ENCODE assay signal across 20 cellular contexts in genomic region chr6:12134991-12135390, GRCh38.
A peak's percentile ranks its signal among the peaks of the same experiment; 100 is the strongest.
DNase-seq lines count a peak whose midpoint lies in the region; ATAC-seq, FAIRE-seq and TF ChIP-seq lines count a peak whose summit lies in the region.
"Had no signal": no experiment of that assay in that cellular context is flagged by ENCODE, and none has a peak within 500 bp of the region (broad histone marks: within the 10 kb centered on the region; RNA-seq: fewer than 3 reads in every experiment).

No MANE protein-coding gene starts in this region.

- peak overlapping the region; percentile 57 for H3K27ac Mint-ChIP-seq in activated T-cell treated with anti-CD3 and anti-CD28 coated beads, Interleukin-2, amount 50 U/mL, for 72 hours
- H3K27ac Mint-ChIP-seq in chondrocyte (ENCODE audit: unreplicated experiment), result peak overlapping the region; percentile 34
- peak overlapping the region; percentile 42 for H3K27ac Mint-ChIP-seq in stimulated activated memory B cell treated with anti-CD40 and anti-IgM and Interleukin-4, amounts not matched to agents 10 μg/mL and 1 μg/mL and 100 μg/mL, for 72 hours
- H3K27ac Mint-ChIP-seq: B cell; CD8-positive, alpha-beta T cell had no signal

- FAIRE-seq in GM19239 (lab: Jason Lieb, UNC), result no peak
- FAIRE-seq: A204.1, D721Med, GM12878 had no signal

- no peaks in the 10 kb centered on the region for H3K27me3 Mint-ChIP-seq in activated T-cell treated with anti-CD3 and anti-CD28 coated beads, Interleukin-2, amount 50 U/mL, for 72 hours (ENCODE audit: low read depth)
- no peaks in the 10 kb centered on the region for H3K27me3 Mint-ChIP-seq in chondrocyte (ENCODE audit: low read depth)
- no peaks in the 10 kb centered on the region for H3K27me3 Mint-ChIP-seq in stimulated activated memory B cell treated with anti-CD40 and anti-IgM and Interleukin-4, amounts not matched to agents 10 μg/mL and 1 μg/mL and 100 μg/mL, for 72 hours
- H3K27me3 Mint-ChIP-seq: B cell; CD4-positive, CD25-positive, alpha-beta regulatory T cell had no signal

- H3K4me1 Mint-ChIP-seq in activated T-cell treated with anti-CD3 and anti-CD28 coated beads, Interleukin-2, amount 50 U/mL, for 72 hours (ENCODE audit: low read depth), result peaks cover 32% of the 10 kb centered on the region
- peaks cover 40% of the 10 kb centered on the region for H3K4me1 Mint-ChIP-seq in chondrocyte (ENCODE audit: low read depth)
- peaks cover 12% of the 10 kb centered on the region for H3K4me1 Mint-ChIP-seq in stimulated activated memory B cell treated with anti-CD40 and anti-IgM and Interleukin-4, amounts not matched to agents 10 μg/mL and 1 μg/mL and 100 μg/mL, for 72 hours

- no peak for ATAC-seq in activated T-cell treated with anti-CD3 and anti-CD28 coated beads, Interleukin-2, amount 50 U/mL, for 72 hours (replicated peaks in 1 of 2)
- no peak for ATAC-seq in stimulated activated memory B cell treated with anti-CD40 and anti-IgM and Interleukin-4, amounts not matched to agents 10 μg/mL and 1 μg/mL and 100 μg/mL, for 72 hours
- ATAC-seq: CD8-positive, alpha-beta T cell; GM12878 had no signal

- TF ChIP-seq CTCF in chondrocyte (IDR thresholded peaks at IDR 0.05), result no peak

- H3K4me3 Mint-ChIP-seq in activated T-cell treated with anti-CD3 and anti-CD28 coated beads, Interleukin-2, amount 50 U/mL, for 72 hours, result no peak overlapping the region
- no peak overlapping the region for H3K4me3 Mint-ChIP-seq in chondrocyte (ENCODE audit: unreplicated experiment)
- no peak overlapping the region for H3K4me3 Mint-ChIP-seq in stimulated activated memory B cell treated with anti-CD40 and anti-IgM and Interleukin-4, amounts not matched to agents 10 μg/mL and 1 μg/mL and 100 μg/mL, for 72 hours
- H3K4me3 Mint-ChIP-seq: B cell; CD4-positive, CD25-positive, alpha-beta regulatory T cell; CD8-positive, alpha-beta T cell had no signal

- H3K9me3 Mint-ChIP-seq in activated T-cell treated with anti-CD3 and anti-CD28 coated beads, Interleukin-2, amount 50 U/mL, for 72 hours, result peaks cover 4 to 6% of the 10 kb centered on the region in 2 donors
- H3K9me3 Mint-ChIP-seq in chondrocyte (ENCODE audit: low read depth), result no peaks in the 10 kb centered on the region
- H3K9me3 Mint-ChIP-seq in stimulated activated memory B cell treated with anti-CD40 and anti-IgM and Interleukin-4, amounts not matched to agents 10 μg/mL and 1 μg/mL and 100 μg/mL, for 72 hours, result no peaks in the 10 kb centered on the region

- no peak for DNase-seq in activated T-cell treated with anti-CD3 and anti-CD28 coated beads, Interleukin-2, amount 50 U/mL, for 72 hours
- no peak for DNase-seq in activated T-cell treated with anti-CD3 and anti-CD28 coated beads, Interleukin-2, amount 50 U/mL, for 1 hour
- DNase-seq in chondrocyte (ENCODE audit: low spot score) (no peak), GM19239 (ENCODE audit: insufficient read length, low spot score) (no peak), D341Med (ENCODE audit: low spot score) (no peak)
- DNase-seq: Caco-2; CD4-positive, CD25-positive, alpha-beta regulatory T cell; CD8-positive, alpha-beta T cell; DMS 273 treated with DMSO at 0.1 percent for 48 hours; DMS79; EL; GDM1; GOT3; H7; HCEC 1CT had no signal

- H3K36me3 Mint-ChIP-seq in activated T-cell treated with anti-CD3 and anti-CD28 coated beads, Interleukin-2, amount 50 U/mL, for 72 hours (ENCODE audit: insufficient read depth in 2 of 2), result peaks cover 13 to 33% of the 10 kb centered on the region in 2 donors
- peaks cover 22% of the 10 kb centered on the region for H3K36me3 Mint-ChIP-seq in chondrocyte (ENCODE audit: low read depth)
- H3K36me3 Mint-ChIP-seq in stimulated activated memory B cell treated with anti-CD40 and anti-IgM and Interleukin-4, amounts not matched to agents 10 μg/mL and 1 μg/mL and 100 μg/mL, for 72 hours, result peaks cover 43% of the 10 kb centered on the region
